Comparison of ENCODE assay signal across 7 cellular contexts in the genomic region with DNA sequence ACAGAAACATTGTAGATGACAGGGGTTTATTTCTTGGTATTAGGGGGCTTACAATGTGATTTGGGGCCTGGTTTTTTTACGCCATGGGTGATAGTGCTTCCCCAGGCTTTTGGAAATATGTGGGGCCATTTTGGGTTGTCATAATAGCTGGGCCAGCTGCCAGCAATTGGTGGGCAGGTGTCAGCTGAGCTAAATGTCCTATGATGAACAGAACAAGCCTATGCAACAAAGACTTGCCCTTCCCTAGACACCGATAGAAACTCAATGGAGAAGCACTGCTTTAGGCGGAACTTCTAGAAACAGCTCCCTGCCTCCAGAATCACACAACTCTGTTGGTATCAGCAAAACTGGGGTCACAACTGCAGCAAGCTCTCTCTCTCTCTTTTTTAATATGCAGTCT.
"Had no signal": no experiment of that assay in that cellular context is flagged by ENCODE, and none has a peak within 500 bp of the region (broad histone marks: within the 10 kb centered on the region; RNA-seq: fewer than 3 reads in every experiment).

No MANE protein-coding gene starts in this region.

- H3K4me3 Mint-ChIP-seq: H9 had no signal

- H3K4me2 ChIP-seq: KMS-11 had no signal

- FAIRE-seq: H1, H54 had no signal

- DNase-seq: H9, HCEC 1CT, IMR-90 had no signal

- H3K9ac ChIP-seq: KMS-11 had no signal

- H3K27ac Mint-ChIP-seq: H9 had no signal

- H3K27ac ChIP-seq: HL-60, KMS-11 had no signal
